ENCODE assay signal across 21 cellular contexts in the genomic region with DNA sequence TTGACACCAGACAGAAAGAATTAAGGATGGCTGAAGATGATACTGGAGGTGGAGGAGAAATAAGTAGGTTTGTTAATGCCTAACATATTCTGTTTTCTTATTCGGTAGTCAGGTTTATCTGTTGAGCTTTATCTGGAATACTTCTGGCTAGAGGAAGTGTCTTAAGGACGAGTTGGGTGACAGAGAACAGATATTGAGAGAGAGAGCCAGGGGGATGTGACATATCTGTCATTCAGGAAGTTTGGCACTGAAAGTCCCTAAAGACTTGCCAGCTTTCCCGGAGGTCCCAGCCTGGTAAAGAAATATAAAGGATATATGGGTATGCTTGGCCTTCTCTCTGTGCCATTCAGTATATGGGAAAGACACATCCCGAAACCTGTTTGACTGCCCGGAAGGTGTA.
A peak's percentile ranks its signal among the peaks of the same experiment; 100 is the strongest.
DNase-seq lines count a peak whose midpoint lies in the region; ATAC-seq and TF ChIP-seq lines count a peak whose summit lies in the region.
"Had no signal": no experiment of that assay in that cellular context is flagged by ENCODE, and none has a peak within 500 bp of the region (broad histone marks: within the 10 kb centered on the region; RNA-seq: fewer than 3 reads in every experiment).

No MANE protein-coding gene starts in this region.

- H3K9me3 ChIP-seq in heart right ventricle (peaks cover 0 to 4% (median 0%) of the 10 kb centered on the region in 11 donors), right lobe of liver (no peaks in the 10 kb centered on the region)
- H3K9me3 ChIP-seq: BLaER1, Caco-2, HAP-1 had no signal

- H3K4me1 ChIP-seq in heart right ventricle (peaks cover 0 to 13% (median 2%) of the 10 kb centered on the region in 9 donors), right lobe of liver (no peaks in the 10 kb centered on the region)
- H3K4me1 ChIP-seq: BLaER1, Caco-2, HAP-1 had no signal

- peak overlapping the region in 3 of 10 donors; percentile 15 to 31 (median 19) for H3K27ac ChIP-seq in heart right ventricle
- H3K27ac ChIP-seq in right lobe of liver, result no peak overlapping the region
- H3K27ac ChIP-seq: 22Rv1, BLaER1, C4-2B had no signal

- ATAC-seq in Right ventricle myocardium inferior (peak; percentile 29), heart right ventricle (peak in 7 of 8 donors; percentile 27 to 77 (median 46)), left ventricle myocardium superior (peak; percentile 41), right lobe of liver (no peak), GM21528 (IDR thresholded peaks at IDR 0.05; ENCODE audit: low FRiP score, unreplicated experiment) (no peak)
- ATAC-seq: CD8-positive, alpha-beta T cell; GM12878 had no signal

- no peaks in the 10 kb centered on the region for H3K27me3 ChIP-seq in heart right ventricle
- no peaks in the 10 kb centered on the region for H3K27me3 ChIP-seq in right lobe of liver
- H3K27me3 ChIP-seq: BLaER1 had no signal

- 47 to 48% methylated on average over 5 of the region's 5 CpGs for WGBS in heart right ventricle, 2 donors
- 26% methylated on average over 5 of the region's 5 CpGs for WGBS in right lobe of liver (ENCODE audit: insufficient coverage, low coverage, low lambda C conversion rate, missing lambda C conversion rate)

- no peaks in the 10 kb centered on the region for H3K4me1 Mint-ChIP-seq in activated CD4-positive, alpha-beta T cell treated with anti-CD3 and anti-CD28 coated beads, Interleukin-2, amount 10 ng/mL, durations not matched to agents 24 days and 14 days
- H3K4me1 Mint-ChIP-seq: B cell had no signal

- no peak overlapping the region for H3K4me3 Mint-ChIP-seq in activated CD4-positive, alpha-beta T cell treated with anti-CD3 and anti-CD28 coated beads, Interleukin-2, amount 10 ng/mL, durations not matched to agents 24 days and 14 days
- H3K4me3 Mint-ChIP-seq: B cell; CD4-positive, CD25-positive, alpha-beta regulatory T cell; CD8-positive, alpha-beta T cell; HFFc6 had no signal

- H3K36me3 ChIP-seq in heart right ventricle, result peaks cover 0 to 41% (median 3%) of the 10 kb centered on the region in 9 donors
- no peaks in the 10 kb centered on the region for H3K36me3 ChIP-seq in right lobe of liver
- H3K36me3 ChIP-seq: BLaER1, HAP-1 had no signal

- H3K36me3 Mint-ChIP-seq in activated CD4-positive, alpha-beta T cell treated with anti-CD3 and anti-CD28 coated beads, Interleukin-2, amount 10 ng/mL, durations not matched to agents 24 days and 14 days (ENCODE audit: low read depth), result no peaks in the 10 kb centered on the region
- H3K36me3 Mint-ChIP-seq: CD4-positive, CD25-positive, alpha-beta regulatory T cell; CD8-positive, alpha-beta T cell had no signal

- H3K9me3 Mint-ChIP-seq in activated CD4-positive, alpha-beta T cell treated with anti-CD3 and anti-CD28 coated beads, Interleukin-2, amount 10 ng/mL, durations not matched to agents 24 days and 14 days, result no peaks in the 10 kb centered on the region

- no peak for TF ChIP-seq POLR2A in right lobe of liver (IDR thresholded peaks at IDR 0.05)

- TF ChIP-seq CTCF in heart right ventricle (IDR thresholded peaks at IDR 0.05) (no peak), right lobe of liver (IDR thresholded peaks at IDR 0.05) (no peak)

- H3K27ac Mint-ChIP-seq in activated CD4-positive, alpha-beta T cell treated with anti-CD3 and anti-CD28 coated beads, Interleukin-2, amount 10 ng/mL, durations not matched to agents 24 days and 14 days, result no peak overlapping the region
- H3K27ac Mint-ChIP-seq: B cell; CD4-positive, CD25-positive, alpha-beta regulatory T cell; CD8-positive, alpha-beta T cell; HFFc6 had no signal

- DNase-seq in Right ventricle myocardium inferior (ENCODE audit: missing footprints) (no peak), cardiac septum (ENCODE audit: low spot score) (no peak), heart right ventricle (no peak), left ventricle myocardium superior (no peak), right lobe of liver (no peak)
- DNase-seq in activated CD4-positive, alpha-beta T cell treated with anti-CD3 and anti-CD28 coated beads, Interleukin-2, amount 10 ng/mL, durations not matched to agents 24 days and 14 days, result no peak
- DNase-seq: Caco-2; CD4-positive, CD25-positive, alpha-beta regulatory T cell; CD8-positive, alpha-beta T cell; DMS79; EL; GDM1; GOT3; HFFc6 had no signal

- H3K27me3 Mint-ChIP-seq in activated CD4-positive, alpha-beta T cell treated with anti-CD3 and anti-CD28 coated beads, Interleukin-2, amount 10 ng/mL, durations not matched to agents 24 days and 14 days, result no peaks in the 10 kb centered on the region
- H3K27me3 Mint-ChIP-seq: B cell; CD4-positive, CD25-positive, alpha-beta regulatory T cell had no signal

- H3K4me3 ChIP-seq in heart right ventricle (no peak overlapping the region), right lobe of liver (no peak overlapping the region)
- H3K4me3 ChIP-seq: BLaER1, GM12878, HAP-1 had no signal

- intact Hi-C loops in Right ventricle myocardium inferior (cut with DNase I), result no loop called here
- intact Hi-C loops in cardiac septum (cut with DNase I), result no loop called here
- intact Hi-C loops in heart right ventricle (cut with DNase I), result no loop called here
- intact Hi-C loops in left ventricle myocardium superior (cut with micrococcal nuclease), result no loop called here
- intact Hi-C loops in right lobe of liver (cut with DNase I), result no loop called here
- intact Hi-C loops in activated CD4-positive, alpha-beta T cell treated with anti-CD3 and anti-CD28 coated beads, Interleukin-2, amount 10 ng/mL, durations not matched to agents 24 days and 14 days (cut with micrococcal nuclease), result no loop called here

Comparison
In these comparisons a context has a peak if more than half of its experiments do, and no peak if none do; other contexts are left out.
1. ATAC-seq: peak in Right ventricle myocardium inferior (single experiment), heart right ventricle (7 of 8) and left ventricle myocardium superior (single experiment); none in right lobe of liver (0 of 4) and GM21528 (single experiment).